20 cellular contexts compared by ENCODE assay signal in the genomic region with DNA sequence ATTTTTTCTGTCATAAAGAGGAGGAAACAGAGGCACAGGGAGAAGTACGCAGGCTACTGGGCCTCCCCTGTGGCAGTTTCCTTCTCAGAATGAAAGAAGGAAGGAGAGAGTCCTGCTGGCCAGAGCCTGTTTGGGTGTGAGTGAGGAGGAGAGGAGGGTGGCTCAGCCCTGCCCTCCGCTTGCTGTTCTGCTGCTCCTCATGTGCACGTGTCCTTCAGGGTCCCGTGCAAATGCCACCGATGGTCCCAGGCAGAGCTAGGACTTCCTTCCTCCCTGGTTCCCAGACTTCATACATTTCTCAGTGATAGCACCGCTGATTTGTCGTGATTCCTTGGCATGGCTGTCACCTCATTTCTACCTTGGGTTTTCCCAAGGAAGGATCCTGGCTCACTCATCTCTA.
DNase-seq lines count a peak whose midpoint lies in the region; ATAC-seq and TF ChIP-seq lines count a peak whose summit lies in the region.
"Had no signal": no experiment of that assay in that cellular context is flagged by ENCODE, and none has a peak within 500 bp of the region (broad histone marks: within the 10 kb centered on the region; RNA-seq: fewer than 3 reads in every experiment).

No MANE protein-coding gene starts in this region.

- H3K4me1 ChIP-seq in right atrium auricular region = peaks cover 0 to 20% of the 10 kb centered on the region in 2 donors
- no peaks in the 10 kb centered on the region for H3K4me1 ChIP-seq in lower lobe of right lung
- no peaks in the 10 kb centered on the region for H3K4me1 ChIP-seq in esophagus squamous epithelium
- H3K4me1 ChIP-seq: Caco-2 had no signal

- no peaks in the 10 kb centered on the region for H3K27me3 ChIP-seq in right atrium auricular region
- H3K27me3 ChIP-seq in lower lobe of right lung (ENCODE audit: low read depth) = peaks cover 5% of the 10 kb centered on the region
- no peaks in the 10 kb centered on the region for H3K27me3 ChIP-seq in esophagus squamous epithelium

- 82 to 83% methylated on average over 7 of the region's 7 CpGs for WGBS in esophagus squamous epithelium, 2 donors

- TF ChIP-seq POLR2A in esophagus squamous epithelium (IDR thresholded peaks at IDR 0.05) = no peak

- H3K27ac ChIP-seq in right atrium auricular region (peak overlapping the region in 1 of 2 donors; percentile 11), lower lobe of right lung (peak overlapping the region; percentile 41), esophagus squamous epithelium (no peak overlapping the region)
- H3K27ac ChIP-seq: HL-60, KMS-11 had no signal

- no peak overlapping the region for H3K4me3 ChIP-seq in right atrium auricular region
- no peak overlapping the region for H3K4me3 ChIP-seq in lower lobe of right lung
- H3K4me3 ChIP-seq in esophagus squamous epithelium = no peak overlapping the region

- TF ChIP-seq CTCF in right atrium auricular region (IDR thresholded peaks at IDR 0.05) (no peak), lower lobe of right lung (IDR thresholded peaks at IDR 0.05) (no peak), esophagus squamous epithelium (IDR thresholded peaks at IDR 0.05) (no peak)

- no peaks in the 10 kb centered on the region for H3K36me3 ChIP-seq in right atrium auricular region
- no peaks in the 10 kb centered on the region for H3K36me3 ChIP-seq in lower lobe of right lung
- no peaks in the 10 kb centered on the region for H3K36me3 ChIP-seq in esophagus squamous epithelium

- DNase-seq in Right ventricle myocardium superior (no peak), right atrium auricular region (ENCODE audit: low spot score) (no peak), lower lobe of right lung (no peak), sciatic nerve (ENCODE audit: low spot score) (no peak), SW 1271 (lab: John Stamatoyannopoulos, UW) (no peak), esophagus squamous epithelium (lab: John Stamatoyannopoulos, UW) (no peak)
- no peak for DNase-seq in stimulated activated CD4-positive, alpha-beta T cell treated with anti-CD3 and anti-CD28 coated beads, Interleukin-1b, Interleukin-23, amount 100 ng/mL, for 48 hours
- DNase-seq: 8988T; Caco-2; CD4-positive, CD25-positive, alpha-beta regulatory T cell; DMS153; GDM1; H7; HFFc6; NCI-H187 treated with DMSO at 0.1 percent for 48 hours; NCI-H345; NCI-H524 treated with DMSO at 0.1 percent for 48 hours had no signal

- peak; percentile 66 for ATAC-seq in Right ventricle myocardium superior (ENCODE audit: poor library complexity)
- ATAC-seq in lower lobe of right lung = no peak
- peak; percentile 70 for ATAC-seq in sciatic nerve
- ATAC-seq in HG02970 (IDR thresholded peaks at IDR 0.05; ENCODE audit: low FRiP score, unreplicated experiment) = no peak

- intact Hi-C loops in Right ventricle myocardium superior (cut with DNase I) = no loop called here
- intact Hi-C loops in lower lobe of right lung (cut with DNase I) = no loop called here
- intact Hi-C loops in sciatic nerve (cut with DNase I) = no loop called here
- intact Hi-C loops in esophagus squamous epithelium (cut with DNase I) = no loop called here

- H3K9me3 ChIP-seq in right atrium auricular region (no peaks in the 10 kb centered on the region), lower lobe of right lung (no peaks in the 10 kb centered on the region), esophagus squamous epithelium (no peaks in the 10 kb centered on the region)
- H3K9me3 ChIP-seq: Caco-2 had no signal

Comparison
In these comparisons a context has a peak if more than half of its experiments do, and no peak if none do; other contexts are left out.
1. ATAC-seq: peak in Right ventricle myocardium superior (single experiment) and sciatic nerve (single experiment); none in lower lobe of right lung (0 of 2) and HG02970 (single experiment).